In the genomic region with DNA sequence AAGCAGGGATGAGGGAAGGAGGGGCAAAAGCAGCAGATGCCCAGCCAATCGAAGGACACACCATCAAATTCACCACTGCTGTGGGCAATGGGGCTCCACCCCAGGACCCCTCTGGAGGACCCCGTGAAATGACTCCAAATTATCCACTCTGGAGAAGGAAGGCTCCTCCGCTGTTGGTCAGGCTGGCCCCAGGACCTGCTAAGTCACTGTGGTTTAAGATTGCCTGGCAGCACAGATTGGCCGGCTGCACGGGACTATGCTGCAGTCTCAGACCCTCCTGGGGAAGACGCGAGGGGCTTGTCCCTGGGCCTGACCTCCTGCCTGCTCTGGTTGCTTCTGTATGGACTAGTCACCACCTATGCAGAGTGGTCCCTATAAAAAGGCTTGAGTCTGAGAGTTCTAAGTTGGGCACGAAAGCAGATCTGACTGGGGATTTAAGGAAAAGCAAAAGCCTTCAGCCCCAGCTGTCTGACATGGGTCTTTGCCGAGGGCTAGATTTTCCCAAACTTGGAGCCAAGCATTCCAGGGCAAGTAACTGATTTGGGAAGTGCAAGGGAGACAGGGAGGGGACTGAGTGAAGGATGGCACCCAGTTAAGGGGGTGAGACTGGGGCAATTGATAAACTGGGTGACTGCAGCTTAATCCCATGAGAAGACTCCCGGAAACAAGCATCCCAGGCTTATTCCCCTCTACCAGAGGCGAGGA, we compare ENCODE assay signal across 25 cellular contexts.
"Had no signal": no experiment of that assay in that cellular context is flagged by ENCODE, and none has a peak within 500 bp of the region (broad histone marks: within the 10 kb centered on the region; RNA-seq: fewer than 3 reads in every experiment).

No MANE protein-coding gene starts in this region.

- H3K27ac Mint-ChIP-seq: activated B cell treated with CpG ODN at 0.5 μM for 24 hours; activated CD8-positive, alpha-beta T cell treated with anti-CD3 and anti-CD28 coated beads for 36 hours; activated naive CD8-positive, alpha-beta T cell treated with anti-CD3 and anti-CD28 coated beads, Interleukin-2, amount 50 U/mL, for 24 hours; endodermal cell; immature natural killer cell; stimulated activated naive CD8-positive, alpha-beta T cell treated with anti-CD3 and anti-CD28 coated beads, Interleukin-15, Interleukin-2, amounts not matched to agents 100 ng/mL and 50 ng/mL, for 24 hours; T-helper 2 cell treated with Interferon-gamma antibody and Interleukin-4, amounts not matched to agents 5 μg/mL and 100 μg/mL, for 36 hours; type B pancreatic cell had no signal

- H3K4me3 ChIP-seq: heart left ventricle had no signal

- H3K9me3 Mint-ChIP-seq: activated CD8-positive, alpha-beta T cell treated with anti-CD3 and anti-CD28 coated beads for 36 hours; activated naive CD4-positive, alpha-beta T cell treated with anti-CD3 and anti-CD28 coated beads, Interleukin-2, amount 50 U/mL, for 24 hours; activated naive CD8-positive, alpha-beta T cell treated with anti-CD3 and anti-CD28 coated beads, Interleukin-2, amount 50 U/mL, for 24 hours; endodermal cell; immature natural killer cell; stimulated activated naive CD8-positive, alpha-beta T cell treated with anti-CD3 and anti-CD28 coated beads, Interleukin-15, Interleukin-2, amounts not matched to agents 100 ng/mL and 50 ng/mL, for 24 hours; T-helper 2 cell treated with Interferon-gamma antibody and Interleukin-4, amounts not matched to agents 5 μg/mL and 100 μg/mL, for 36 hours; type B pancreatic cell had no signal

- H3K9me3 ChIP-seq: heart left ventricle had no signal

- H3K4me1 Mint-ChIP-seq: activated B cell treated with CpG ODN at 0.5 μM for 24 hours; activated naive CD8-positive, alpha-beta T cell treated with anti-CD3 and anti-CD28 coated beads, Interleukin-2, amount 50 U/mL, for 24 hours had no signal

- H3K36me3 ChIP-seq: heart left ventricle had no signal

- H3K27me3 Mint-ChIP-seq: activated B cell treated with CpG ODN at 0.5 μM for 24 hours had no signal

- ATAC-seq: activated CD8-positive, alpha-beta T cell treated with anti-CD3 and anti-CD28 coated beads for 36 hours; activated naive CD8-positive, alpha-beta T cell treated with anti-CD3 and anti-CD28 coated beads, Interleukin-2, amount 50 U/mL, for 24 hours; esophagus mucosa; foreskin keratinocyte; heart left ventricle; right cardiac atrium had no signal

- H3K27me3 ChIP-seq: foreskin keratinocyte, heart left ventricle had no signal

- H3K4me3 Mint-ChIP-seq: activated B cell treated with CpG ODN at 0.5 μM for 24 hours; activated CD8-positive, alpha-beta T cell treated with anti-CD3 and anti-CD28 coated beads for 36 hours; activated naive CD4-positive, alpha-beta T cell treated with anti-CD3 and anti-CD28 coated beads, Interleukin-2, amount 50 U/mL, for 24 hours; activated naive CD8-positive, alpha-beta T cell treated with anti-CD3 and anti-CD28 coated beads, Interleukin-2, amount 50 U/mL, for 24 hours; endodermal cell; immature natural killer cell; stimulated activated naive CD8-positive, alpha-beta T cell treated with anti-CD3 and anti-CD28 coated beads, Interleukin-15, Interleukin-2, amounts not matched to agents 100 ng/mL and 50 ng/mL, for 24 hours; T-helper 2 cell treated with Interferon-gamma antibody and Interleukin-4, amounts not matched to agents 5 μg/mL and 100 μg/mL, for 36 hours; type B pancreatic cell had no signal

- H3K36me3 Mint-ChIP-seq: activated naive CD4-positive, alpha-beta T cell treated with anti-CD3 and anti-CD28 coated beads, Interleukin-2, amount 50 U/mL, for 24 hours; immature natural killer cell; type B pancreatic cell had no signal

- DNase-seq: activated B cell treated with CpG ODN at 0.5 μM for 24 hours; activated CD4-positive, alpha-beta T cell treated with anti-CD3 and anti-CD28 coated beads, Interleukin-2, amount 50 U/mL, for 1 hour; activated CD8-positive, alpha-beta T cell treated with anti-CD3 and anti-CD28 coated beads for 36 hours; activated gamma-delta T cell treated with Interleukin-2 at 50 U/mL for 16 hours; activated naive CD8-positive, alpha-beta T cell treated with anti-CD3 and anti-CD28 coated beads, Interleukin-2, amount 50 U/mL, for 24 hours; activated T-cell treated with anti-CD3 and anti-CD28 coated beads, Interleukin-2, amount 50 U/mL, for 1 hour; amygdala; caudate nucleus; cortex of kidney; foreskin keratinocyte; heart left ventricle; hypothalamus; immature natural killer cell; midbrain; nucleus accumbens; stimulated activated CD4-positive, alpha-beta T cell treated with anti-CD3 and anti-CD28 coated beads, Interleukin-2, amount 100 ng/mL, for 48 hours; substantia nigra; T-helper 1 cell had no signal

- H3K27ac ChIP-seq: foreskin keratinocyte, heart left ventricle had no signal
